In the genomic region with DNA sequence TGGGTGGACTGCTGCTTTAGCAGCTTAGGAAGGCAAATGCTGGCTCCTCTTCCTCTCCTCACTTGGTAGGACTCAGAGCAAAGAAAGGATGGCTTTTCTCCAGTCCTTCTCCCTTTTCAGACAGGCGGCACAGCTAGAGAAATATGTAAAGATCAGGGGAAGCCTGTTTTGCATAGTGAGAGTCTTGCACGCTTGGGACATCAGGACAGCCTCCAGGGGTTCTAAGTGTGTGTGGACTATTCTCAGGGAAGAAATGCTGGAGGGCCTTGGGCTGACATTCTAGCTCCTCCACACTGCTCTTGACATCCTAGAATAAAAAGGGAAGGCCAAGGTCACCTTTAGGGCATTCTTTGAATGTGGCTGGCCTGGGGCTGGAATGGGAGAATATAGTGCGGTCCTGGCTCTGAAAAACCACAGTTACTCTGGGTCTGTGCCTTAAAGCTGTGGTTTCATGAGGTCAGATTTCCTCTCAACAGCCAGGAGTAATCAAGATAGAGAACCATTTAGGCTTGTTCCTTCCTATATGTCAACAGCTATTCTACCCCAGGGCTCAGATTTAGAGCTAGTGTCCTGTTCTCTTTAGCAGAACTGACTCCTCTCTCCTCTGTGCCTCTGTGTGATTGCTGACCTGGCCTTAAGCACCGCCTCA, we compare ENCODE assay signal across 10 cellular contexts. TPM values are rescaled to one million over a fixed set of nuclear protein-coding genes. Genes with fewer than 3 reads are reported as not detected.
DNase-seq lines count a peak whose midpoint lies in the region; ATAC-seq and TF ChIP-seq lines count a peak whose summit lies in the region.
"Had no signal": no experiment of that assay in that cellular context is flagged by ENCODE, and none has a peak within 500 bp of the region (broad histone marks: within the 10 kb centered on the region; RNA-seq: fewer than 3 reads in every experiment).

No MANE protein-coding gene starts in this region.

- DNase-seq in Daoy (ENCODE audit: low read depth) (peak; percentile 15), H4 (ENCODE audit: low spot score) (peak; percentile 60), RWPE2 (ENCODE audit: low spot score) (no peak), glomerular visceral epithelial cell (ENCODE audit: extremely low spot score) (peak; percentile 56), uterus (no peak)
- no peak for DNase-seq in effector memory CD4-positive, alpha-beta T cell
- DNase-seq in activated CD4-positive, alpha-beta T cell treated with anti-CD3 and anti-CD28 coated beads, Interleukin-2, amount 50 U/mL, for 48 hours, result no peak
- DNase-seq: effector CD4-positive, alpha-beta T cell; psoas muscle had no signal

- H3K27ac ChIP-seq in RWPE2 (ENCODE audit: poor library complexity, severe bottlenecking) (no peak overlapping the region), uterus (no peak overlapping the region)
- no peak overlapping the region for H3K27ac ChIP-seq in effector memory CD4-positive, alpha-beta T cell (ENCODE audit: insufficient read depth, low read length, poor library complexity, severe bottlenecking)
- H3K27ac ChIP-seq: psoas muscle had no signal

- no peak for TF ChIP-seq POLR2A in uterus (IDR thresholded peaks at IDR 0.05)

- no peaks in the 10 kb centered on the region for H3K4me1 ChIP-seq in RWPE2 (ENCODE audit: insufficient read depth, poor library complexity, severe bottlenecking)
- H3K4me1 ChIP-seq in uterus, result no peaks in the 10 kb centered on the region
- peaks cover 7% of the 10 kb centered on the region for H3K4me1 ChIP-seq in effector memory CD4-positive, alpha-beta T cell (ENCODE audit: control insufficient read depth, insufficient read depth, low read length, poor library complexity, severe bottlenecking)
- H3K4me1 ChIP-seq: psoas muscle had no signal

- no peak overlapping the region for H3K4me3 ChIP-seq in RWPE2 (ENCODE audit: severe bottlenecking)
- H3K4me3 ChIP-seq in uterus, result no peak overlapping the region
- H3K4me3 ChIP-seq in effector memory CD4-positive, alpha-beta T cell (ENCODE audit: insufficient read depth, low read depth, low read length, poor library complexity, severe bottlenecking), result no peak overlapping the region
- H3K4me3 ChIP-seq: psoas muscle had no signal

- ATAC-seq in RWPE2 (ENCODE audit: low read depth) (0 out of 3 replicates have a peak, but pooled peaks have one; percentile 13), GM21528 (IDR thresholded peaks at IDR 0.05; ENCODE audit: low FRiP score, unreplicated experiment) (no peak)
- ATAC-seq: psoas muscle had no signal

- no peaks in the 10 kb centered on the region for H3K27me3 ChIP-seq in RWPE2 (ENCODE audit: insufficient read depth, poor library complexity, severe bottlenecking)
- no peaks in the 10 kb centered on the region for H3K27me3 ChIP-seq in uterus
- no peaks in the 10 kb centered on the region for H3K27me3 ChIP-seq in effector memory CD4-positive, alpha-beta T cell (replicated peaks; ENCODE audit: control insufficient read depth, insufficient read depth, low read length, poor library complexity, severe bottlenecking)

- no peaks in the 10 kb centered on the region for H3K9me3 ChIP-seq in RWPE2 (ENCODE audit: severe bottlenecking)
- H3K9me3 ChIP-seq in uterus, result no peaks in the 10 kb centered on the region
- H3K9me3 ChIP-seq in effector memory CD4-positive, alpha-beta T cell (ENCODE audit: control insufficient read depth, low read length), result no peaks in the 10 kb centered on the region
- H3K9me3 ChIP-seq: psoas muscle had no signal

- H3K36me3 ChIP-seq in RWPE2 (ENCODE audit: low read depth) (no peaks in the 10 kb centered on the region), uterus (no peaks in the 10 kb centered on the region)
- H3K36me3 ChIP-seq in effector memory CD4-positive, alpha-beta T cell (ENCODE audit: control insufficient read depth, insufficient read depth, low read length), result no peaks in the 10 kb centered on the region

- TF ChIP-seq CTCF in RWPE2 (IDR thresholded peaks at IDR 0.05; ENCODE audit: poor library complexity, severe bottlenecking) (no peak), uterus (IDR thresholded peaks at IDR 0.05) (no peak)

- intact Hi-C loops in uterus (cut with DNase I; ENCODE audit: low total_unique reads), result no loop called here

RNA-seq across cellular contexts. Expression of a gene that starts 24.3 kb away (rescaled TPM):
- not detected in 2 replicates for total RNA-seq in Daoy (2014; rRNA removed; shearing (Covaris generic))
- total RNA-seq in H4 (2014; rRNA removed; shearing (Covaris generic)), result not detected in 2 replicates
- not detected for total RNA-seq in uterus

RNA-seq across cellular contexts. Expression of a gene that starts 41.2 kb away (rescaled TPM):
- 9.3 and 10.0 TPM in 2 replicates for total RNA-seq in Daoy (2014; rRNA removed; shearing (Covaris generic))
- total RNA-seq in H4 (2014; rRNA removed; shearing (Covaris generic)), result 8.6 and 11.3 TPM in 2 replicates
- 10 to 100 TPM; 12.8 to 87.5 (median 33.0) TPM for total RNA-seq in uterus

RNA-seq across cellular contexts. Expression of a gene that starts 54.0 kb away (rescaled TPM):
- 22.4 and 29.4 TPM in 2 replicates for total RNA-seq in Daoy (2014; rRNA removed; shearing (Covaris generic))
- 12.8 and 15.0 TPM in 2 replicates for total RNA-seq in H4 (2014; rRNA removed; shearing (Covaris generic))
- 10 to 100 TPM; 16.5 to 88.6 (median 66.1) TPM for total RNA-seq in uterus

RNA-seq across cellular contexts. Expression of a gene that starts 54.3 kb away (rescaled TPM):
- total RNA-seq in Daoy (2014; rRNA removed; shearing (Covaris generic)), result not detected in 2 replicates
- total RNA-seq in H4 (2014; rRNA removed; shearing (Covaris generic)), result 0.08 and 0.29 TPM in 2 replicates
- 1 to 10 TPM in 3 of 4 donors, not detected in 1; 1.3 to 3.3 (median 3.2) TPM for total RNA-seq in uterus

Comparison
In these comparisons a context has a peak if more than half of its experiments do, and no peak if none do; other contexts are left out.
1. DNase-seq: peak in Daoy (single experiment), H4 (single experiment) and glomerular visceral epithelial cell (single experiment); none in RWPE2 (single experiment), uterus (0 of 2), effector memory CD4-positive, alpha-beta T cell (0 of 3) and activated CD4-positive, alpha-beta T cell treated with anti-CD3 and anti-CD28 coated beads, Interleukin-2, amount 50 U/mL, for 48 hours (0 of 2).